ENCODE assay signal across 12 cellular contexts in genomic region chr17:17736205-17737183, GRCh38. TPM values are rescaled to one million over a fixed set of nuclear protein-coding genes. Genes with fewer than 3 reads are reported as not detected.
DNase-seq lines count a peak whose midpoint lies in the region; ATAC-seq and TF ChIP-seq lines count a peak whose summit lies in the region.
"Had no signal": no experiment of that assay in that cellular context is flagged by ENCODE, and none has a peak within 500 bp of the region (broad histone marks: within the 10 kb centered on the region; RNA-seq: fewer than 3 reads in every experiment).

No MANE protein-coding gene starts in this region.

- peaks cover under 1% of the 10 kb centered on the region for H3K27me3 Mint-ChIP-seq in CD4-positive, CD25-positive, alpha-beta regulatory T cell
- peaks cover 3% of the 10 kb centered on the region for H3K27me3 Mint-ChIP-seq in nephron progenitor cell (ENCODE audit: low read depth, poor library complexity)
- H3K27me3 Mint-ChIP-seq: activated B cell treated with CpG ODN at 0.5 μM for 24 hours, memory B cell had no signal

- CTCF ChIA-PET in HEK293 (lab: Yijun Ruan, JAX), result interaction anchor here (0.6 to 3.3 kb wide), 7 partner anchors 11 to 466 kb away, joined by 3 to 12 read pairs (median 4); no protein-coding TSS in a partner anchor

- no peaks in the 10 kb centered on the region for H3K9me3 Mint-ChIP-seq in CD4-positive, CD25-positive, alpha-beta regulatory T cell
- H3K9me3 Mint-ChIP-seq in nephron progenitor cell, result no peaks in the 10 kb centered on the region
- H3K9me3 Mint-ChIP-seq: activated B cell treated with CpG ODN at 0.5 μM for 24 hours, H9, memory B cell had no signal

- POLR2A ChIA-PET in HEK293 (lab: Yijun Ruan, JAX), result interaction anchor here (0.6 kb wide), 1 partner anchor 13 kb away, joined by 3 read pairs; no protein-coding TSS in a partner anchor

- H3K36me3 ChIP-seq in CD4-positive, CD25-positive, alpha-beta regulatory T cell (ENCODE audit: control insufficient read depth, insufficient read depth, low read length), result no peaks in the 10 kb centered on the region
- H3K36me3 ChIP-seq in HEK293 (ENCODE audit: control insufficient read depth in 2 of 2, insufficient read depth in 1 of 2, low read length in 2 of 2) (peaks cover 0 to 22% of the 10 kb centered on the region in 2 experiments; a peak in 1 of 3 replicates), breast epithelium (no peaks in the 10 kb centered on the region)

- no peaks in the 10 kb centered on the region for H3K9me3 ChIP-seq in CD4-positive, CD25-positive, alpha-beta regulatory T cell (ENCODE audit: control insufficient read depth in 2 of 2, low read length in 2 of 2)
- no peaks in the 10 kb centered on the region for H3K9me3 ChIP-seq in HEK293 (ENCODE audit: control insufficient read depth, insufficient read depth, low read depth, low read length)
- no peaks in the 10 kb centered on the region for H3K9me3 ChIP-seq in breast epithelium

- H3K4me3 Mint-ChIP-seq in CD4-positive, CD25-positive, alpha-beta regulatory T cell, result no peak overlapping the region
- peak overlapping the region; percentile 19 for H3K4me3 Mint-ChIP-seq in nephron progenitor cell
- H3K4me3 Mint-ChIP-seq: activated B cell treated with CpG ODN at 0.5 μM for 24 hours, memory B cell had no signal

- peaks cover 6% of the 10 kb centered on the region for H3K4me1 ChIP-seq in CD4-positive, CD25-positive, alpha-beta regulatory T cell (ENCODE audit: control insufficient read depth, insufficient read depth, low read length, poor library complexity, severe bottlenecking)
- H3K4me1 ChIP-seq in HEK293 (ENCODE audit: control insufficient read depth, insufficient read depth, low read length), result peaks cover 16% of the 10 kb centered on the region
- peaks cover 23 to 40% of the 10 kb centered on the region in 2 donors for H3K4me1 ChIP-seq in breast epithelium

- peaks cover 0 to 16% (median 11%) of the 10 kb centered on the region in 4 donors for H3K4me1 Mint-ChIP-seq in CD4-positive, CD25-positive, alpha-beta regulatory T cell
- H3K4me1 Mint-ChIP-seq in nephron progenitor cell, result peaks cover 70% of the 10 kb centered on the region

- DNase-seq in CD4-positive, CD25-positive, alpha-beta regulatory T cell, result no peak
- no peak for DNase-seq in breast epithelium (ENCODE audit: low spot score in 2 of 2)
- no peak for DNase-seq in nephron progenitor cell
- no peak for DNase-seq in ecto neural progenitor cell (ENCODE audit: low spot score)
- no peak for DNase-seq in COLO668 (lab: John Stamatoyannopoulos, UW; ENCODE audit: unreplicated experiment)
- DNase-seq in NCI-H510A treated with DMSO at 0.1 percent for 48 hours (lab: John Stamatoyannopoulos, UW), result no peak
- DNase-seq: activated B cell treated with CpG ODN at 0.5 μM for 24 hours, amniotic stem cell, H9, SW 1271 had no signal

- no peak for TF ChIP-seq POLR2A in breast epithelium (IDR thresholded peaks at IDR 0.05)

- H3K27ac Mint-ChIP-seq in CD4-positive, CD25-positive, alpha-beta regulatory T cell, result peak overlapping the region; percentile 57 to 86 (median 83)
- H3K27ac Mint-ChIP-seq in nephron progenitor cell, result peak overlapping the region; percentile 52
- H3K27ac Mint-ChIP-seq: activated B cell treated with CpG ODN at 0.5 μM for 24 hours, H9, memory B cell had no signal

- intact Hi-C loops in breast epithelium (cut with DNase I; ENCODE audit: low total_unique reads), result no loop called here

- H3K27me3 ChIP-seq in CD4-positive, CD25-positive, alpha-beta regulatory T cell (ENCODE audit: control insufficient read depth, insufficient read depth, low read length), result no peaks in the 10 kb centered on the region
- H3K27me3 ChIP-seq in breast epithelium, result no peaks in the 10 kb centered on the region

- no peak overlapping the region for H3K27ac ChIP-seq in CD4-positive, CD25-positive, alpha-beta regulatory T cell (ENCODE audit: insufficient read depth, low read length, poor library complexity, severe bottlenecking)
- H3K27ac ChIP-seq in HEK293 (ENCODE audit: extremely low read depth, low read depth, low read length) (no peak overlapping the region), breast epithelium (peak overlapping the region; percentile 86 to 93)

- no peak for ATAC-seq in CD4-positive, CD25-positive, alpha-beta regulatory T cell (ENCODE audit: low read depth in 2 of 2)

- H3K4me3 ChIP-seq in CD4-positive, CD25-positive, alpha-beta regulatory T cell (ENCODE audit: low read depth, low read length), result no peak overlapping the region
- H3K4me3 ChIP-seq in HEK293 (ENCODE audit: low read depth, low read length) (no peak overlapping the region), breast epithelium (no peak overlapping the region)

- H3K36me3 Mint-ChIP-seq in CD4-positive, CD25-positive, alpha-beta regulatory T cell, result no peaks in the 10 kb centered on the region
- H3K36me3 Mint-ChIP-seq in nephron progenitor cell (ENCODE audit: low read depth), result peaks cover 14% of the 10 kb centered on the region
- H3K36me3 Mint-ChIP-seq: memory B cell had no signal

- TF ChIP-seq CTCF in HEK293 (tag by site-specific recombination; IDR thresholded peaks at IDR 0.05), result no peak
- TF ChIP-seq CTCF in breast epithelium (IDR thresholded peaks at IDR 0.05), result no peak
- no peak for TF ChIP-seq CTCF in nephron progenitor cell (IDR thresholded peaks at IDR 0.05)

TF ChIP-seq in HEK293, 187 proteins besides CTCF, POLR2A, EP300 and RAD21:
- TF ChIP-seq ZBTB6 (tag by site-specific recombination; IDR thresholded peaks at IDR 0.05) (peak; percentile 73), ZNF157 (tag by site-specific recombination; IDR thresholded peaks at IDR 0.05) (no peak), ZNF266 (tag by site-specific recombination; IDR thresholded peaks at IDR 0.05; ENCODE audit: low read depth) (no peak), PATZ1 (tag by site-specific recombination; IDR thresholded peaks at IDR 0.05) (no peak)

RNA-seq across cellular contexts. Expression of gene RAI1, which starts 55.2 kb away (rescaled TPM):
- 11.4 TPM for total RNA-seq in CD4-positive, CD25-positive, alpha-beta regulatory T cell
- 1 to 10 TPM in 3 of 4 donors, under 1 TPM in 1; 0.80 to 1.2 (median 1.1) TPM for polyA plus RNA-seq in CD4-positive, CD25-positive, alpha-beta regulatory T cell
- 10 to 100 TPM in 2 of 3 donors, 1 to 10 TPM in 1; 5.6 to 25.6 (median 20.6) TPM for total RNA-seq in breast epithelium

Comparison
In these comparisons a context has a peak if more than half of its experiments do, and no peak if none do; other contexts are left out.
1. H3K27ac ChIP-seq: peak in breast epithelium (2 of 2); none in CD4-positive, CD25-positive, alpha-beta regulatory T cell (single experiment) and HEK293 (single experiment).